In the genomic region with DNA sequence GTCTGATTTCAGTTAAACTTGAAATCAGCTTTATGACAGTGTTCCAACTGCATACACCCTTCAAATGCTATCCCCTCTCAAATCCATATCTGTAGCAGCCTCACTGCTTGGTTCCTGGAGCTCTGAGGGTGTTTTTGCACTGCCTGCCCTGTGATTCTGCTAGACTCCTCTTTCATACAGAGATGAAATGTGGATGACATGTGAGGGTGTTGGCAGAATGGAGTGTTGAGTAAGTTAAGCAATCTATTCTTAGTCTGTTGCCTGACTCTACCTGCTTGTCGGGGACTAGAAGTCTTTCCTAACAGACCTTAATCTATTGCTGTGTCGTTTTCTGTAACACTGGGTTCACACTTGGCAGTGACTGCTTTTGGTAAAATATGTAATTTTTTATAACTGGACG, we compare ENCODE assay signal across 5 cellular contexts. TPM values are rescaled to one million over a fixed set of nuclear protein-coding genes. Genes with fewer than 3 reads are reported as not detected.
"Had no signal": no experiment of that assay in that cellular context is flagged by ENCODE, and none has a peak within 500 bp of the region (broad histone marks: within the 10 kb centered on the region; RNA-seq: fewer than 3 reads in every experiment).

No MANE protein-coding gene starts in this region.

- H3K27me3 Mint-ChIP-seq: IgD-negative memory B cell had no signal

- H3K4me1 Mint-ChIP-seq: IgD-negative memory B cell had no signal

- H3K36me3 Mint-ChIP-seq: IgD-negative memory B cell had no signal

- H3K27ac Mint-ChIP-seq: IgD-negative memory B cell had no signal

- H3K4me3 Mint-ChIP-seq: IgD-negative memory B cell had no signal

- ATAC-seq: HepG2, K562 had no signal

- DNase-seq: IMR-90 had no signal

- H3K4me3 ChIP-seq: K562 had no signal

- H3K27ac ChIP-seq: HL-60 had no signal

RNA-seq across cellular contexts. Expression of a gene that starts 9.8 kb away (rescaled TPM):
- total RNA-seq: HepG2, IMR-90, K562 had no signal
- polyA plus RNA-seq: HepG2, IgD-negative memory B cell, IMR-90, K562 had no signal
